8 cellular contexts compared by ENCODE assay signal in the genomic region with DNA sequence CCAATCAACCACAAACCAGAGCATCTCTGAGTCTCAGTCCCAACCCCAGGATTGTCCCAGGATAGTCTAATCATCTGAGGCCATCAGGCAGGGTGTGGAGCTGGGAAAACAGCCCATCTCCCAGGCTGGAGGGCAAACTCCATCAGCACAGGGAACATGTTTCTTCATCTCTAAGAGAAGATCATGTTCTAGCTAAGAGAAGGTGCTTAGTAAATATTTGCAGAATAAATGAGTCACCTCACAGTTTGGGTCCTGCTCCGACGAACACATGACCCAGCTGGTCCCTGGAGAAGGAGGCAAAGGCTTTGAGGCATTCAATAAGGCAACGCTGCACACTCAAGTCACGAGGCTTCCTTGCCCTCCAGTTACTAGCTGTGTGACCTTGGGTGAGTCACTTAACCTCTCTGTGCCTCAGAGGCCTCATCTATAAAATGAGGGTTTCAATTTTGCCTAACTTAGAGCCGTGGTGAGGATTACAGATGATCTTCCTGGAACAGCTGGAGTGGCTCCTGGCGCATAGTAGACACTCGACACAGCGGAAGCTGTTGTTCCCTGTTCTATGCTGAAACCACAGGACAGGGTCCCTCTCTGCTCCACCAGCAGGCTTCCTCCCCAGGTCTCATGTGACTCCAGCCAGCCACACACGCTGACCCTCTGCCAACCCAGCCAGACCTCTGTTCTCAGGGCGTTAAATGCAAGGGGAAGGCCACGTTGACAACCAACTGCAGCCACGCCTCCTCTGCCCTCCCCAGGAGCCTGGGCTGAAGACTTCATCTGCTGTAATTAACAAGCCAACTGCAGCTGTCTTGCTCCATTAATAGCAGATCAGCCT. TPM values are rescaled to one million over a fixed set of nuclear protein-coding genes. Genes with fewer than 3 reads are reported as not detected.
A peak's percentile ranks its signal among the peaks of the same experiment; 100 is the strongest.
DNase-seq lines count a peak whose midpoint lies in the region; ATAC-seq, FAIRE-seq and TF ChIP-seq lines count a peak whose summit lies in the region.

No MANE protein-coding gene starts in this region.

- H3K4me3 ChIP-seq in mucosa of descending colon (no peak overlapping the region), MM.1S (ENCODE audit: low read length) (no peak overlapping the region)

- H4K20me1 ChIP-seq in MM.1S (ENCODE audit: insufficient read depth, low read length) = no peaks in the 10 kb centered on the region

- no peak overlapping the region for H2AFZ ChIP-seq in MM.1S (ENCODE audit: low read length)

- ATAC-seq in WTC11 (no peak; the same call in 1 of the 2 replicates), mucosa of descending colon (peak; percentile 80), GM21381 (IDR thresholded peaks at IDR 0.05; ENCODE audit: unreplicated experiment) (no peak)

- CTCF ChIA-PET in WTC11 (lab: Charles Lee) = interaction anchor here (1.2 to 2.3 kb wide), 3 partner anchors 10 to 103 kb away, joined by 3 to 10 read pairs (median 5); a partner anchor contains a TSS

- H3K4me1 ChIP-seq in mucosa of descending colon (ENCODE audit: low read depth) (peaks cover 13% of the 10 kb centered on the region), MM.1S (ENCODE audit: low read length) (no peaks in the 10 kb centered on the region)

- H3K27me3 ChIP-seq in MM.1S (replicated peaks; ENCODE audit: insufficient read depth, low read length) = peaks cover 75% of the 10 kb centered on the region

- TF ChIP-seq CTCF in D721Med (IDR thresholded peaks at IDR 0.05; ENCODE audit: insufficient read depth, missing control alignments) = no peak
- no peak for TF ChIP-seq CTCF in WTC11 (IDR thresholded peaks at IDR 0.05)
- TF ChIP-seq CTCF in mucosa of descending colon (IDR thresholded peaks at IDR 0.05) = no peak
- TF ChIP-seq CTCF in MM.1S (IDR thresholded peaks at IDR 0.05; ENCODE audit: low read length) = no peak

- no peaks in the 10 kb centered on the region for H3K9me2 ChIP-seq in MM.1S (replicated peaks; ENCODE audit: insufficient read depth, low read length)

- H3F3A ChIP-seq in MM.1S (ENCODE audit: insufficient read depth, low read length) = no peaks in the 10 kb centered on the region

- no peaks in the 10 kb centered on the region for H3K36me3 Mint-ChIP-seq in WTC11

- H3K27ac Mint-ChIP-seq in WTC11 = no peak overlapping the region

- POLR2A ChIA-PET in WTC11 (lab: Charles Lee) = no interaction called here

- no peak overlapping the region for H3K27ac ChIP-seq in MM.1S (ENCODE audit: low read length)

- DNase-seq in D721Med (ENCODE audit: insufficient read length, low spot score) = peak; percentile 73
- DNase-seq in NCI-H1092 (lab: John Stamatoyannopoulos, UW) = peak; percentile 21
- DNase-seq in WTC11 (ENCODE audit: low spot score) = no peak
- peak in 1 of 3 donors; percentile 76 for DNase-seq in mucosa of descending colon
- no peak for DNase-seq in stimulated activated CD4-positive, alpha-beta T cell treated with anti-CD3 and anti-CD28 coated beads, Interleukin-2, amount 100 ng/mL, for 24 hours
- DNase-seq in MM.1S = no peak
- DNase-seq in activated effector memory CD4-positive, alpha-beta T cell treated with anti-CD3 and anti-CD28 coated beads, Interleukin-2, amount 50 U/mL, for 16 hours = no peak

- intact Hi-C loops in mucosa of descending colon (cut with DNase I, micrococcal nuclease) = no loop called here

- peaks cover 9% of the 10 kb centered on the region for H3K9me3 Mint-ChIP-seq in WTC11

- peak; percentile 90 for FAIRE-seq in D721Med (lab: Jason Lieb, UNC)

- H3K9me3 ChIP-seq in mucosa of descending colon = no peaks in the 10 kb centered on the region
- no peaks in the 10 kb centered on the region for H3K9me3 ChIP-seq in MM.1S (replicated peaks; ENCODE audit: insufficient read depth, low read length)

- no peaks in the 10 kb centered on the region for H3K36me3 ChIP-seq in mucosa of descending colon (ENCODE audit: low read depth)
- no peaks in the 10 kb centered on the region for H3K36me3 ChIP-seq in MM.1S (replicated peaks; ENCODE audit: insufficient read depth, low read length)

- no peaks in the 10 kb centered on the region; the same call in 1 of the 2 replicates for H3K27me3 Mint-ChIP-seq in WTC11 (ENCODE audit: low read depth)

- H3K4me1 Mint-ChIP-seq in WTC11 = peaks cover 5% of the 10 kb centered on the region

- H3K4me2 ChIP-seq in MM.1S (ENCODE audit: low read depth, low read length) = no peak overlapping the region

- H3K79me2 ChIP-seq in MM.1S (ENCODE audit: low read length) = no peaks in the 10 kb centered on the region

- no peak overlapping the region for H3K4me3 Mint-ChIP-seq in WTC11

- H3K9ac ChIP-seq in MM.1S (ENCODE audit: low read length) = no peak overlapping the region

TF ChIP-seq in WTC11, 78 proteins besides CTCF, POLR2A, EP300 and RAD21:
- TF ChIP-seq GABPB1 (CRISPR knock-in tag; IDR thresholded peaks at IDR 0.05) = 0 out of 2 replicates have a peak, but pooled peaks have one; percentile 53
- TF ChIP-seq, protein P1, sequence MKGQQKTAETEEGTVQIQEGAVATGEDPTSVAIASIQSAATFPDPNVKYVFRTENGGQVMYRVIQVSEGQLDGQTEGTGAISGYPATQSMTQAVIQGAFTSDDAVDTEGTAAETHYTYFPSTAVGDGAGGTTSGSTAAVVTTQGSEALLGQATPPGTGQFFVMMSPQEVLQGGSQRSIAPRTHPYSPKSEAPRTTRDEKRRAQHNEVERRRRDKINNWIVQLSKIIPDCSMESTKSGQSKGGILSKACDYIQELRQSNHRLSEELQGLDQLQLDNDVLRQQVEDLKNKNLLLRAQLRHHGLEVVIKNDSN (CRISPR knock-in tag; IDR thresholded peaks at IDR 0.05) = no peak
- no peak for TF ChIP-seq NR2C2 (CRISPR knock-in tag; IDR thresholded peaks at IDR 0.05)
- no peak for TF ChIP-seq SMAD3 (CRISPR knock-in tag; IDR thresholded peaks at IDR 0.05; ENCODE audit: borderline replicate concordance)
TF ChIP-seq in WTC11: peak in this region for 1.

RNA-seq across cellular contexts. Expression of a gene that starts 10.3 kb away (rescaled TPM):
- 1,170 to 1,273 TPM (median 1,266 TPM) in 3 replicates for total RNA-seq in WTC11 (2021)
- total RNA-seq in mucosa of descending colon = 100 to 1,000 TPM; 617 to 705 (median 692) TPM

RNA-seq across cellular contexts. Expression of a gene that starts 20.2 kb away (rescaled TPM):
- total RNA-seq in WTC11 (2021) = 3.5 to 5.1 TPM (median 4.5 TPM) in 3 replicates
- 1 to 10 TPM; 2.5 to 9.1 (median 3.1) TPM for total RNA-seq in mucosa of descending colon

Comparison
In these comparisons a context has a peak if more than half of its experiments do, and no peak if none do; other contexts are left out.
1. DNase-seq: peak in D721Med (single experiment) and NCI-H1092 (single experiment); none in WTC11 (single experiment), stimulated activated CD4-positive, alpha-beta T cell treated with anti-CD3 and anti-CD28 coated beads, Interleukin-2, amount 100 ng/mL, for 24 hours (0 of 2), MM.1S (single experiment) and activated effector memory CD4-positive, alpha-beta T cell treated with anti-CD3 and anti-CD28 coated beads, Interleukin-2, amount 50 U/mL, for 16 hours (single experiment).